ENCODE assay signal across 1 cellular context in genomic region chr3:101676765-101677435, GRCh38.
A peak's percentile ranks its signal among the peaks of the same experiment; 100 is the strongest.
TF ChIP-seq lines count a peak whose summit lies in the region.

Gene ZBTB11, minus strand, starts transcription at chr3:101677132. Its CDS starts 218 bp downstream, at chr3:101676914.

TF ChIP-seq in K562, 482 proteins besides CTCF, POLR2A, EP300 and RAD21 (continued from another document and continues in another):
- TF ChIP-seq ZBTB9 (CRISPR knock-in tag; IDR thresholded peaks at IDR 0.05) = peak; percentile 42; the same call in 1 of the 2 replicates
- TF ChIP-seq CAMTA2 (CRISPR knock-in tag; conservative IDR thresholded peaks at IDR 0.05) = no peak
- no peak for TF ChIP-seq ADNP (tag; IDR thresholded peaks at IDR 0.05)
- no peak for TF ChIP-seq ZNF512 (tag; IDR thresholded peaks at IDR 0.05)
- no peak for TF ChIP-seq U2AF2 (optimal IDR thresholded peaks at IDR 0.05; ENCODE audit: low read depth, low read length)
- TF ChIP-seq MYNN (IDR thresholded peaks at IDR 0.05) = no peak; the same call in 1 of the 2 replicates
- TF ChIP-seq MYNN (CRISPR knock-in tag; IDR thresholded peaks at IDR 0.05) = no peak
- TF ChIP-seq ZNF444 (CRISPR knock-in tag; IDR thresholded peaks at IDR 0.05) = 0 out of 2 replicates have a peak, but pooled peaks have one; percentile 36
- TF ChIP-seq CREM (IDR thresholded peaks at IDR 0.05; ENCODE audit: low read depth) = peak; percentile 99
- no peak for TF ChIP-seq TCF7L2 (IDR thresholded peaks at IDR 0.05; ENCODE audit: low read depth, low read length)
- TF ChIP-seq ARID2 (IDR thresholded peaks at IDR 0.05) = no peak
- TF ChIP-seq MXI1 (IDR thresholded peaks at IDR 0.05; ENCODE audit: low read depth, low read length) = peak; percentile 92
- TF ChIP-seq FOXJ3 (CRISPR knock-in tag; IDR thresholded peaks at IDR 0.05) = no peak
- TF ChIP-seq ZNF347 (CRISPR knock-in tag; IDR thresholded peaks at IDR 0.05; ENCODE audit: low read depth) = no peak
- no peak for TF ChIP-seq ERF (CRISPR knock-in tag; IDR thresholded peaks at IDR 0.05)
- peak; percentile 65; the same call in 1 of the 2 replicates for TF ChIP-seq MTA3 (IDR thresholded peaks at IDR 0.05; ENCODE audit: borderline replicate concordance)
- TF ChIP-seq ZC3H11A (IDR thresholded peaks at IDR 0.05; ENCODE audit: low read depth, low read length) = no peak
- TF ChIP-seq GTF2A2 (tag; IDR thresholded peaks at IDR 0.05) = no peak
- TF ChIP-seq ZNF436 (CRISPR knock-in tag; IDR thresholded peaks at IDR 0.05) = no peak
- TF ChIP-seq POLR2AphosphoS2 (IDR thresholded peaks at IDR 0.05; ENCODE audit: low read length) = 0 out of 2 replicates have a peak, but pooled peaks have one; percentile 79
- TF ChIP-seq ZNF41 (CRISPR knock-in tag; conservative IDR thresholded peaks at IDR 0.05) = peak; percentile 88
- no peak for TF ChIP-seq CBX2 (IDR thresholded peaks at IDR 0.05; ENCODE audit: insufficient read depth, low read length, poor library complexity, severe bottlenecking)
- TF ChIP-seq CREB3 (tag; conservative IDR thresholded peaks at IDR 0.05; ENCODE audit: low read depth) = no peak
- TF ChIP-seq HMG20B (CRISPR knock-in tag; IDR thresholded peaks at IDR 0.05) = no peak
- no peak for TF ChIP-seq ETS2 (tag; IDR thresholded peaks at IDR 0.05; ENCODE audit: borderline replicate concordance, poor library complexity, severe bottlenecking)
- 0 out of 2 replicates have a peak, but pooled peaks have one; percentile 35 for TF ChIP-seq NR3C1 (CRISPR knock-in tag; IDR thresholded peaks at IDR 0.05)
- TF ChIP-seq KLF13 (tag; IDR thresholded peaks at IDR 0.05; ENCODE audit: borderline replicate concordance, low read depth) = no peak
- no peak for TF ChIP-seq HOXB6 (CRISPR knock-in tag; IDR thresholded peaks at IDR 0.05; ENCODE audit: borderline replicate concordance)
- TF ChIP-seq CTBP1 (IDR thresholded peaks at IDR 0.05; ENCODE audit: borderline replicate concordance) = no peak
- TF ChIP-seq PATZ1 (CRISPR knock-in tag; IDR thresholded peaks at IDR 0.05; ENCODE audit: borderline replicate concordance) = no peak
- no peak for TF ChIP-seq KDM2B (CRISPR knock-in tag; IDR thresholded peaks at IDR 0.05)
- TF ChIP-seq NCOA1 (IDR thresholded peaks at IDR 0.05; ENCODE audit: low read depth) = peak; percentile 91
- no peak for TF ChIP-seq SMC3 (conservative IDR thresholded peaks at IDR 0.05; ENCODE audit: insufficient read depth, low read depth, low read length)
- TF ChIP-seq HNRNPLL (IDR thresholded peaks at IDR 0.05; ENCODE audit: low read depth, low read length, poor library complexity, severe bottlenecking) = peak; percentile 64
- TF ChIP-seq PCBP1 (IDR thresholded peaks at IDR 0.05; ENCODE audit: low read depth, low read length, poor library complexity, severe bottlenecking) = no peak
- TF ChIP-seq BHLHE40 (IDR thresholded peaks at IDR 0.05; ENCODE audit: low read length) = 0 out of 2 replicates have a peak, but pooled peaks have one; percentile 24
- no peak for TF ChIP-seq PRDM10 (IDR thresholded peaks at IDR 0.05; ENCODE audit: partially characterized antibody)
- TF ChIP-seq CEBPB (tag; IDR thresholded peaks at IDR 0.05) = 0 out of 2 replicates have a peak, but pooled peaks have one; percentile 33
- TF ChIP-seq ATF4 (CRISPR knock-in tag; IDR thresholded peaks at IDR 0.05) = no peak
- TF ChIP-seq TRIM24 (IDR thresholded peaks at IDR 0.05) = peak in 1 of 2 experiments; percentile 88; a peak in 2 of 4 replicates
- TF ChIP-seq SMARCC2 (IDR thresholded peaks at IDR 0.05; ENCODE audit: low read depth) = no peak
- no peak for TF ChIP-seq ATF6 (CRISPR knock-in tag; IDR thresholded peaks at IDR 0.05)
- TF ChIP-seq ZZZ3 (IDR thresholded peaks at IDR 0.05) = no peak
- TF ChIP-seq CUX1 (CRISPR knock-in tag; IDR thresholded peaks at IDR 0.05) = no peak
